Comparison of ENCODE assay signal across 9 cellular contexts in genomic region chr13:25574437-25575426, GRCh38.
A peak's percentile ranks its signal among the peaks of the same experiment; 100 is the strongest.
DNase-seq lines count a peak whose midpoint lies in the region; ATAC-seq, FAIRE-seq and TF ChIP-seq lines count a peak whose summit lies in the region.
"Had no signal": no experiment of that assay in that cellular context is flagged by ENCODE, and none has a peak within 500 bp of the region (broad histone marks: within the 10 kb centered on the region; RNA-seq: fewer than 3 reads in every experiment).

No MANE protein-coding gene starts in this region.

- H3K4me3 Mint-ChIP-seq in activated naive CD8-positive, alpha-beta T cell treated with anti-CD3 and anti-CD28 coated beads for 36 hours, result no peak overlapping the region
- H3K4me3 Mint-ChIP-seq: activated naive CD4-positive, alpha-beta T cell treated with anti-CD3 and anti-CD28 coated beads, Interleukin-2, amount 50 U/mL, for 24 hours had no signal

- FAIRE-seq in D721Med (lab: Jason Lieb, UNC) (peak; percentile 68), H54 (lab: Jason Lieb, UNC) (peak; percentile 23)

- DNase-seq in D721Med (ENCODE audit: insufficient read length, low spot score) (peak; percentile 31), H54 (ENCODE audit: insufficient read length, low spot score) (peak; percentile 19), NCI-H1417 treated with DMSO at 0.1 percent for 48 hours (lab: John Stamatoyannopoulos, UW) (peak; percentile 42), SKM-1 (lab: John Stamatoyannopoulos, UW; ENCODE audit: unreplicated experiment) (peak; percentile 83), Right ventricle myocardium superior (peak; percentile 47), pulmonary artery endothelial cell (ENCODE audit: low read depth, low spot score) (peak; percentile 35)
- DNase-seq in activated naive CD8-positive, alpha-beta T cell treated with anti-CD3 and anti-CD28 coated beads for 36 hours, result peak; percentile 58

- no peaks in the 10 kb centered on the region for H3K9me3 Mint-ChIP-seq in activated naive CD8-positive, alpha-beta T cell treated with anti-CD3 and anti-CD28 coated beads for 36 hours
- H3K9me3 Mint-ChIP-seq: activated naive CD4-positive, alpha-beta T cell treated with anti-CD3 and anti-CD28 coated beads, Interleukin-2, amount 50 U/mL, for 24 hours had no signal

- no peaks in the 10 kb centered on the region for H3K4me1 Mint-ChIP-seq in activated naive CD8-positive, alpha-beta T cell treated with anti-CD3 and anti-CD28 coated beads for 36 hours
- H3K4me1 Mint-ChIP-seq: activated naive CD4-positive, alpha-beta T cell treated with anti-CD3 and anti-CD28 coated beads, Interleukin-2, amount 50 U/mL, for 24 hours had no signal

- no peak for TF ChIP-seq POLR2A in H54 (IDR thresholded peaks at IDR 0.05; ENCODE audit: low read depth, low read length)

- H3K27me3 Mint-ChIP-seq in activated naive CD8-positive, alpha-beta T cell treated with anti-CD3 and anti-CD28 coated beads for 36 hours, result peaks cover 23% of the 10 kb centered on the region

- intact Hi-C loops in Right ventricle myocardium superior (cut with DNase I), result loop anchor here (5.0 kb wide), 1 partner anchor 493 kb away; no protein-coding TSS in a partner anchor

- no peak overlapping the region for H3K27ac Mint-ChIP-seq in activated naive CD8-positive, alpha-beta T cell treated with anti-CD3 and anti-CD28 coated beads for 36 hours
- H3K27ac Mint-ChIP-seq: activated naive CD4-positive, alpha-beta T cell treated with anti-CD3 and anti-CD28 coated beads, Interleukin-2, amount 50 U/mL, for 24 hours had no signal

- no peaks in the 10 kb centered on the region for H3K36me3 Mint-ChIP-seq in activated naive CD8-positive, alpha-beta T cell treated with anti-CD3 and anti-CD28 coated beads for 36 hours
- H3K36me3 Mint-ChIP-seq: activated naive CD4-positive, alpha-beta T cell treated with anti-CD3 and anti-CD28 coated beads, Interleukin-2, amount 50 U/mL, for 24 hours had no signal

- peak; percentile 95 for ATAC-seq in Right ventricle myocardium superior (ENCODE audit: poor library complexity)
- no peak for ATAC-seq in HG03108 (IDR thresholded peaks at IDR 0.05; ENCODE audit: unreplicated experiment)

- TF ChIP-seq CTCF in D721Med (IDR thresholded peaks at IDR 0.05; ENCODE audit: insufficient read depth, missing control alignments), result peak; percentile 88

Comparison
In these comparisons a context has a peak if more than half of its experiments do, and no peak if none do; other contexts are left out.
1. DNase-seq: peak in every context shown above with its lines; median percentile 83 in SKM-1; 58 in activated naive CD8-positive, alpha-beta T cell treated with anti-CD3 and anti-CD28 coated beads for 36 hours; 47 in Right ventricle myocardium superior; 42 in NCI-H1417 treated with DMSO at 0.1 percent for 48 hours; 35 in pulmonary artery endothelial cell; 31 in D721Med; 19 in H54.